In the genomic region with DNA sequence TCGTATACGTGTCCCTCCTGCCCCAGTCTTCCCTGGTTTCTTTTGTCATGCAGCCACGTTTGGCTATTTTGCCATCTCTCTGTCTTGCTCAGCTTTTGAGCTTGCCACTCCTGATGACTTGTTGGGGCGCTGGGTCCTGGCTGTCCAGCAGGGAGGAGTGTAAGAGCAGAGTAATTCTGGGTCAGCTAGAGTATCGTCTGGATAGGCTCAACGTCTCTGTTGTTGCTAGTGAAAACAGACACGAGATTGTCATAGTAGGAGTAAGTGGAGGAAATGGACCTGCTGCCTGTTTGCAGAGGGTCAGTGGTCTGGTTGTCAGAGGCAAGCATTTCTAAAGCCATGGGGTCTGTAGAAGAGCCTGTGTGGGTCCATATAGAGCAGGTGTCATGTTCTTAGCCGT, we compare ENCODE assay signal across 18 cellular contexts.
A peak's percentile ranks its signal among the peaks of the same experiment; 100 is the strongest.
DNase-seq lines count a peak whose midpoint lies in the region; ATAC-seq lines count a peak whose summit lies in the region.
"Had no signal": no experiment of that assay in that cellular context is flagged by ENCODE, and none has a peak within 500 bp of the region (broad histone marks: within the 10 kb centered on the region; RNA-seq: fewer than 3 reads in every experiment).

No MANE protein-coding gene starts in this region.

- POLR2A ChIA-PET in activated CD8-positive, alpha-beta T cell treated with anti-CD3 and anti-CD28 coated beads, Interleukin-2, amount 10 ng/mL, durations not matched to agents 7 days and 5 days (lab: Charles Lee): interaction anchor here (1.2 kb wide), 1 partner anchor 15 kb away, joined by 3 read pairs; no protein-coding TSS in a partner anchor

- no peak for DNase-seq in activated T-cell treated with anti-CD3 and anti-CD28 coated beads, Interleukin-2, amount 50 U/mL, for 24 hours
- no peak for DNase-seq in activated T-cell treated with anti-CD3 and anti-CD28 coated beads, Interleukin-2, amount 50 U/mL, for 1 hour
- DNase-seq in activated CD8-positive, alpha-beta T cell treated with anti-CD3 and anti-CD28 coated beads, Interleukin-2, amount 10 ng/mL, durations not matched to agents 7 days and 5 days: no peak
- DNase-seq in mesenchymal stem cell (peak; percentile 23), HAP-1 (ENCODE audit: low spot score in 2 of 2) (no peak)
- no peak for DNase-seq in stimulated activated naive CD8-positive, alpha-beta T cell treated with anti-CD3 and anti-CD28 coated beads, Interleukin-15, amount 100 ng/mL, for 72 hours
- DNase-seq in activated effector memory CD4-positive, alpha-beta T cell treated with Interleukin-2 at 50 U/mL for 16 hours: no peak
- DNase-seq: ACHN; activated naive CD4-positive, alpha-beta T cell treated with Interleukin-2 at 50 U/mL for 16 hours; EL; GOT3; NCI-H2081; NCI-H526; OCI-M1; right cardiac atrium; stimulated activated CD4-positive, alpha-beta T cell treated with anti-CD3 and anti-CD28 coated beads, Interleukin-1b, Interleukin-23, amount 100 ng/mL, for 48 hours; tibial artery had no signal

- no peak overlapping the region for H2BK120ac ChIP-seq in mesenchymal stem cell (ENCODE audit: low read depth, low read length)

- H3K4me3 ChIP-seq in mesenchymal stem cell (ENCODE audit: insufficient read depth in 1 of 2, low read depth in 1 of 2, low read length in 2 of 2): no peak overlapping the region
- no peak overlapping the region for H3K4me3 ChIP-seq in HAP-1
- H3K4me3 ChIP-seq: tibial artery had no signal

- WGBS in mesenchymal stem cell: 76% methylated on average over 8 of the region's 8 CpGs

- no peak overlapping the region for H2BK5ac ChIP-seq in mesenchymal stem cell (ENCODE audit: low read depth, low read length, poor library complexity, severe bottlenecking)

- peak overlapping the region; percentile 31 for H3K27ac ChIP-seq in mesenchymal stem cell (ENCODE audit: low read length, poor library complexity, severe bottlenecking)
- H3K27ac ChIP-seq: tibial artery had no signal

- no peak overlapping the region for H4K8ac ChIP-seq in mesenchymal stem cell (ENCODE audit: low read length)

- CTCF ChIA-PET in activated CD8-positive, alpha-beta T cell treated with anti-CD3 and anti-CD28 coated beads, Interleukin-2, amount 10 ng/mL, durations not matched to agents 7 days and 5 days (lab: Charles Lee): interaction anchor here (1.1 kb wide), 1 partner anchor 8 kb away, joined by 3 read pairs; no protein-coding TSS in a partner anchor

- no peak overlapping the region for H4K91ac ChIP-seq in mesenchymal stem cell (ENCODE audit: low read length)

- H3K18ac ChIP-seq in mesenchymal stem cell (ENCODE audit: low read depth in 1 of 2, low read length in 2 of 2): no peak overlapping the region

- no peak overlapping the region for H2BK15ac ChIP-seq in mesenchymal stem cell (ENCODE audit: low read depth, poor library complexity, severe bottlenecking)

- H3K9ac ChIP-seq in mesenchymal stem cell (ENCODE audit: low read length): no peak overlapping the region

- H3K4me1 ChIP-seq in mesenchymal stem cell (ENCODE audit: control insufficient read depth, insufficient read depth, low read depth, low read length) (peaks cover 23% of the 10 kb centered on the region), HAP-1 (no peaks in the 10 kb centered on the region)

- H3K4me3 Mint-ChIP-seq in activated T-cell treated with anti-CD3 and anti-CD28 coated beads, Interleukin-2, amount 50 U/mL, for 24 hours: no peak overlapping the region
- no peak overlapping the region for H3K4me3 Mint-ChIP-seq in activated CD8-positive, alpha-beta T cell treated with anti-CD3 and anti-CD28 coated beads, Interleukin-2, amount 10 ng/mL, durations not matched to agents 7 days and 5 days
- H3K4me3 Mint-ChIP-seq in stimulated activated naive CD8-positive, alpha-beta T cell treated with anti-CD3 and anti-CD28 coated beads, Interleukin-15, amount 100 ng/mL, for 72 hours: no peak overlapping the region

- peak overlapping the region; percentile 76 for H3K27ac Mint-ChIP-seq in activated T-cell treated with anti-CD3 and anti-CD28 coated beads, Interleukin-2, amount 50 U/mL, for 24 hours
- H3K27ac Mint-ChIP-seq in activated CD8-positive, alpha-beta T cell treated with anti-CD3 and anti-CD28 coated beads, Interleukin-2, amount 10 ng/mL, durations not matched to agents 7 days and 5 days: peak overlapping the region; percentile 34
- H3K27ac Mint-ChIP-seq in stimulated activated naive CD8-positive, alpha-beta T cell treated with anti-CD3 and anti-CD28 coated beads, Interleukin-15, amount 100 ng/mL, for 72 hours: peak overlapping the region; percentile 19 to 85

- peaks cover 99% of the 10 kb centered on the region for H3K36me3 Mint-ChIP-seq in activated T-cell treated with anti-CD3 and anti-CD28 coated beads, Interleukin-2, amount 50 U/mL, for 24 hours (ENCODE audit: low read depth)
- peaks cover 73% of the 10 kb centered on the region for H3K36me3 Mint-ChIP-seq in activated CD8-positive, alpha-beta T cell treated with anti-CD3 and anti-CD28 coated beads, Interleukin-2, amount 10 ng/mL, durations not matched to agents 7 days and 5 days (ENCODE audit: low read depth)

- H2AFZ ChIP-seq in mesenchymal stem cell (ENCODE audit: low read depth, low read length): no peak overlapping the region

- peak overlapping the region in 1 of 2 experiments; percentile 50 for H3K23ac ChIP-seq in mesenchymal stem cell (ENCODE audit: low read length in 2 of 2)

- peak overlapping the region in 1 of 2 experiments; percentile 23 for H2BK12ac ChIP-seq in mesenchymal stem cell (ENCODE audit: low read length in 2 of 2)

- in situ Hi-C loops in HAP-1 (cut with MboI; ENCODE audit: low sequenced_read_pairs): no loop called here

- no peak overlapping the region for H3K4ac ChIP-seq in mesenchymal stem cell (ENCODE audit: low read depth in 1 of 2, low read length in 2 of 2)

- H2AK5ac ChIP-seq in mesenchymal stem cell (ENCODE audit: low read length, severe bottlenecking): no peak overlapping the region

- ATAC-seq in activated CD8-positive, alpha-beta T cell treated with anti-CD3 and anti-CD28 coated beads, Interleukin-2, amount 10 ng/mL, durations not matched to agents 7 days and 5 days: no peak
- ATAC-seq in stimulated activated naive CD8-positive, alpha-beta T cell treated with anti-CD3 and anti-CD28 coated beads, Interleukin-15, amount 100 ng/mL, for 72 hours: no peak
- no peak for ATAC-seq in GM18907 (IDR thresholded peaks at IDR 0.05; ENCODE audit: unreplicated experiment)

- H3K14ac ChIP-seq in mesenchymal stem cell (ENCODE audit: low read length in 2 of 2): no peak overlapping the region

- H3K36me3 ChIP-seq in mesenchymal stem cell (ENCODE audit: control insufficient read depth in 1 of 2, insufficient read depth in 2 of 2, low read depth in 1 of 2, low read length in 2 of 2) (peaks cover 34 to 71% of the 10 kb centered on the region in 2 experiments), HAP-1 (replicated peaks) (peaks cover 66% of the 10 kb centered on the region)

- peaks cover 39% of the 10 kb centered on the region for H3K79me1 ChIP-seq in mesenchymal stem cell (replicated peaks; ENCODE audit: low read length, poor library complexity, severe bottlenecking)

- H3K4me1 Mint-ChIP-seq in activated T-cell treated with anti-CD3 and anti-CD28 coated beads, Interleukin-2, amount 50 U/mL, for 24 hours (ENCODE audit: low read depth): peaks cover 79% of the 10 kb centered on the region
- peaks cover 46% of the 10 kb centered on the region for H3K4me1 Mint-ChIP-seq in activated CD8-positive, alpha-beta T cell treated with anti-CD3 and anti-CD28 coated beads, Interleukin-2, amount 10 ng/mL, durations not matched to agents 7 days and 5 days (ENCODE audit: low read depth)
- H3K4me1 Mint-ChIP-seq in stimulated activated naive CD8-positive, alpha-beta T cell treated with anti-CD3 and anti-CD28 coated beads, Interleukin-15, amount 100 ng/mL, for 72 hours: peaks cover 64% of the 10 kb centered on the region

- no peaks in the 10 kb centered on the region for H3K9me3 Mint-ChIP-seq in activated T-cell treated with anti-CD3 and anti-CD28 coated beads, Interleukin-2, amount 50 U/mL, for 24 hours
- H3K9me3 Mint-ChIP-seq in activated CD8-positive, alpha-beta T cell treated with anti-CD3 and anti-CD28 coated beads, Interleukin-2, amount 10 ng/mL, durations not matched to agents 7 days and 5 days (ENCODE audit: insufficient read depth): no peaks in the 10 kb centered on the region
- no peaks in the 10 kb centered on the region for H3K9me3 Mint-ChIP-seq in stimulated activated naive CD8-positive, alpha-beta T cell treated with anti-CD3 and anti-CD28 coated beads, Interleukin-15, amount 100 ng/mL, for 72 hours

- H3K27me3 Mint-ChIP-seq in activated T-cell treated with anti-CD3 and anti-CD28 coated beads, Interleukin-2, amount 50 U/mL, for 24 hours: no peaks in the 10 kb centered on the region
- H3K27me3 Mint-ChIP-seq in activated CD8-positive, alpha-beta T cell treated with anti-CD3 and anti-CD28 coated beads, Interleukin-2, amount 10 ng/mL, durations not matched to agents 7 days and 5 days (ENCODE audit: low read depth): no peaks in the 10 kb centered on the region
- no peaks in the 10 kb centered on the region for H3K27me3 Mint-ChIP-seq in stimulated activated naive CD8-positive, alpha-beta T cell treated with anti-CD3 and anti-CD28 coated beads, Interleukin-15, amount 100 ng/mL, for 72 hours

- H3K27me3 ChIP-seq in mesenchymal stem cell (ENCODE audit: control insufficient read depth in 1 of 2, insufficient read depth in 1 of 2, low read length in 2 of 2) (no peaks in the 10 kb centered on the region), HAP-1 (ENCODE audit: low read depth) (no peaks in the 10 kb centered on the region)
- H3K27me3 ChIP-seq: tibial artery had no signal

- no peak overlapping the region for H3K4me2 ChIP-seq in mesenchymal stem cell (ENCODE audit: low read length, poor library complexity, severe bottlenecking)

- H3K9me3 ChIP-seq in mesenchymal stem cell (ENCODE audit: control insufficient read depth, low read length) (no peaks in the 10 kb centered on the region), HAP-1 (no peaks in the 10 kb centered on the region)
- H3K9me3 ChIP-seq: tibial artery had no signal
